In genomic region chr5:33439905-33440481, GRCh38 we compare ENCODE assay signal across 8 cellular contexts. TPM values are rescaled to one million over a fixed set of nuclear protein-coding genes. Genes with fewer than 3 reads are reported as not detected.
DNase-seq lines count a peak whose midpoint lies in the region.

No MANE protein-coding gene starts in this region.

- no peak overlapping the region for H3K27ac Mint-ChIP-seq in activated T-helper 2 cell treated with anti-CD3 and anti-CD28 coated beads, Interferon-gamma antibody, Interleukin-2, Interleukin-4, amounts not matched to agents 10 μg/mL and 5 μg/mL and 100 μg/mL, durations not matched to agents 14 hours and 24 hours and 36 hours
- no peak overlapping the region for H3K27ac Mint-ChIP-seq in activated CD4-positive, alpha-beta T cell treated with anti-CD3 and anti-CD28 coated beads, Interleukin-2, amount 10 ng/mL, durations not matched to agents 7 days and 5 days

- peak; percentile 78 for DNase-seq in NCI-H2107 treated with DMSO at 0.1 percent for 48 hours (lab: John Stamatoyannopoulos, UW; ENCODE audit: unreplicated experiment)
- DNase-seq in NCI-H2107 (lab: John Stamatoyannopoulos, UW): no peak
- peak; percentile 35 for DNase-seq in RKO (ENCODE audit: low spot score)
- DNase-seq in hepatic stellate cell (ENCODE audit: low spot score): peak; percentile 17
- no peak for DNase-seq in activated T-helper 2 cell treated with anti-CD3 and anti-CD28 coated beads, Interferon-gamma antibody, Interleukin-2, Interleukin-4, amounts not matched to agents 10 μg/mL and 5 μg/mL and 100 μg/mL, durations not matched to agents 14 hours and 24 hours and 36 hours (ENCODE audit: low spot score)
- DNase-seq in Ammon's horn (ENCODE audit: low spot score): no peak
- no peak for DNase-seq in activated CD4-positive, alpha-beta T cell treated with anti-CD3 and anti-CD28 coated beads, Interleukin-2, amount 10 ng/mL, durations not matched to agents 7 days and 5 days

- POLR2A ChIA-PET in activated CD4-positive, alpha-beta T cell treated with anti-CD3 and anti-CD28 coated beads, Interleukin-2, amount 10 ng/mL, durations not matched to agents 7 days and 5 days (lab: Charles Lee): interaction anchor here (1.0 kb wide), 1 partner anchor 22 kb away, joined by 3 read pairs; no protein-coding TSS in a partner anchor

- peaks cover 16% of the 10 kb centered on the region for H3K36me3 Mint-ChIP-seq in activated T-helper 2 cell treated with anti-CD3 and anti-CD28 coated beads, Interferon-gamma antibody, Interleukin-2, Interleukin-4, amounts not matched to agents 10 μg/mL and 5 μg/mL and 100 μg/mL, durations not matched to agents 14 hours and 24 hours and 36 hours (ENCODE audit: low read depth)
- H3K36me3 Mint-ChIP-seq in activated CD4-positive, alpha-beta T cell treated with anti-CD3 and anti-CD28 coated beads, Interleukin-2, amount 10 ng/mL, durations not matched to agents 7 days and 5 days (ENCODE audit: low read depth): peaks cover 13% of the 10 kb centered on the region

- no peak overlapping the region for H3K4me3 Mint-ChIP-seq in activated T-helper 2 cell treated with anti-CD3 and anti-CD28 coated beads, Interferon-gamma antibody, Interleukin-2, Interleukin-4, amounts not matched to agents 10 μg/mL and 5 μg/mL and 100 μg/mL, durations not matched to agents 14 hours and 24 hours and 36 hours (ENCODE audit: low read depth)
- H3K4me3 Mint-ChIP-seq in activated CD4-positive, alpha-beta T cell treated with anti-CD3 and anti-CD28 coated beads, Interleukin-2, amount 10 ng/mL, durations not matched to agents 7 days and 5 days: no peak overlapping the region

- H3K4me1 Mint-ChIP-seq in activated T-helper 2 cell treated with anti-CD3 and anti-CD28 coated beads, Interferon-gamma antibody, Interleukin-2, Interleukin-4, amounts not matched to agents 10 μg/mL and 5 μg/mL and 100 μg/mL, durations not matched to agents 14 hours and 24 hours and 36 hours (ENCODE audit: low read depth): peaks cover 27% of the 10 kb centered on the region
- peaks cover 26% of the 10 kb centered on the region for H3K4me1 Mint-ChIP-seq in activated CD4-positive, alpha-beta T cell treated with anti-CD3 and anti-CD28 coated beads, Interleukin-2, amount 10 ng/mL, durations not matched to agents 7 days and 5 days

- CTCF ChIA-PET in activated CD4-positive, alpha-beta T cell treated with anti-CD3 and anti-CD28 coated beads, Interleukin-2, amount 10 ng/mL, durations not matched to agents 7 days and 5 days (lab: Charles Lee): interaction anchor here (1.2 kb wide), 1 partner anchor 12 kb away, joined by 3 read pairs; no protein-coding TSS in a partner anchor

- intact Hi-C loops in activated T-helper 2 cell treated with anti-CD3 and anti-CD28 coated beads, Interferon-gamma antibody, Interleukin-2, Interleukin-4, amounts not matched to agents 10 μg/mL and 5 μg/mL and 100 μg/mL, durations not matched to agents 14 hours and 24 hours and 36 hours (cut with micrococcal nuclease): loop anchor here (2.0 to 10.0 kb wide), 5 partner anchors 147 to 1475 kb away; partner anchors contain the start of genes AMACR, BRIX1 and RAD1

- H3K27me3 Mint-ChIP-seq in activated T-helper 2 cell treated with anti-CD3 and anti-CD28 coated beads, Interferon-gamma antibody, Interleukin-2, Interleukin-4, amounts not matched to agents 10 μg/mL and 5 μg/mL and 100 μg/mL, durations not matched to agents 14 hours and 24 hours and 36 hours (ENCODE audit: low read depth): no peaks in the 10 kb centered on the region
- H3K27me3 Mint-ChIP-seq in activated CD4-positive, alpha-beta T cell treated with anti-CD3 and anti-CD28 coated beads, Interleukin-2, amount 10 ng/mL, durations not matched to agents 7 days and 5 days: no peaks in the 10 kb centered on the region

- H3K27ac ChIP-seq in temporal lobe (ENCODE audit: low read depth, low read length): peak overlapping the region; percentile 83

- no peaks in the 10 kb centered on the region for H3K9me3 Mint-ChIP-seq in activated T-helper 2 cell treated with anti-CD3 and anti-CD28 coated beads, Interferon-gamma antibody, Interleukin-2, Interleukin-4, amounts not matched to agents 10 μg/mL and 5 μg/mL and 100 μg/mL, durations not matched to agents 14 hours and 24 hours and 36 hours
- H3K9me3 Mint-ChIP-seq in activated CD4-positive, alpha-beta T cell treated with anti-CD3 and anti-CD28 coated beads, Interleukin-2, amount 10 ng/mL, durations not matched to agents 7 days and 5 days: no peaks in the 10 kb centered on the region

RNA-seq across cellular contexts. Expression of gene TARS1, which starts 0.8 kb away (rescaled TPM):
- total RNA-seq in temporal lobe: 87.3 TPM
- total RNA-seq in activated T-helper 2 cell treated with anti-CD3 and anti-CD28 coated beads, Interferon-gamma antibody, Interleukin-2, Interleukin-4, amounts not matched to agents 10 μg/mL and 5 μg/mL and 100 μg/mL, durations not matched to agents 14 hours and 24 hours and 36 hours: 186 and 187 TPM in 2 replicates
- 100 to 1,000 TPM; 155 to 190 TPM for total RNA-seq in activated CD4-positive, alpha-beta T cell treated with anti-CD3 and anti-CD28 coated beads, Interleukin-2, amount 10 ng/mL, durations not matched to agents 7 days and 5 days

Comparison
In these comparisons a context has a peak if more than half of its experiments do, and no peak if none do; other contexts are left out.
1. DNase-seq: peak in NCI-H2107 treated with DMSO at 0.1 percent for 48 hours (single experiment), RKO (single experiment) and hepatic stellate cell (single experiment); none in NCI-H2107 (single experiment), activated T-helper 2 cell treated with anti-CD3 and anti-CD28 coated beads, Interferon-gamma antibody, Interleukin-2, Interleukin-4, amounts not matched to agents 10 μg/mL and 5 μg/mL and 100 μg/mL, durations not matched to agents 14 hours and 24 hours and 36 hours (single experiment), Ammon's horn (single experiment) and activated CD4-positive, alpha-beta T cell treated with anti-CD3 and anti-CD28 coated beads, Interleukin-2, amount 10 ng/mL, durations not matched to agents 7 days and 5 days (single experiment).